Comparison of ENCODE assay signal across 13 cellular contexts in genomic region chr7:132465516-132465915, GRCh38.
A peak's percentile ranks its signal among the peaks of the same experiment; 100 is the strongest.
DNase-seq lines count a peak whose midpoint lies in the region; ATAC-seq and TF ChIP-seq lines count a peak whose summit lies in the region.
"Had no signal": no experiment of that assay in that cellular context is flagged by ENCODE, and none has a peak within 500 bp of the region (broad histone marks: within the 10 kb centered on the region; RNA-seq: fewer than 3 reads in every experiment).

No MANE protein-coding gene starts in this region.

- peak overlapping the region; percentile 38 for H3K27ac Mint-ChIP-seq in activated CD4-positive, alpha-beta T cell treated with anti-CD3 and anti-CD28 coated beads, Interleukin-2, amount 10 ng/mL, durations not matched to agents 24 days and 14 days
- H3K27ac Mint-ChIP-seq in activated naive CD8-positive, alpha-beta T cell treated with anti-CD3 and anti-CD28 coated beads, Interleukin-2, amount 10 ng/mL, durations not matched to agents 7 days and 5 days: peak overlapping the region; percentile 26
- H3K27ac Mint-ChIP-seq in activated naive CD8-positive, alpha-beta T cell treated with anti-CD3 and anti-CD28 coated beads for 36 hours: no peak overlapping the region
- H3K27ac Mint-ChIP-seq in neural crest cell (ENCODE audit: unreplicated experiment): peak overlapping the region; percentile 7
- H3K27ac Mint-ChIP-seq: CD14-positive monocyte, GM23338 had no signal

- H3K36me3 Mint-ChIP-seq in activated CD4-positive, alpha-beta T cell treated with anti-CD3 and anti-CD28 coated beads, Interleukin-2, amount 10 ng/mL, durations not matched to agents 24 days and 14 days (ENCODE audit: low read depth): no peaks in the 10 kb centered on the region
- peaks cover 33% of the 10 kb centered on the region for H3K36me3 Mint-ChIP-seq in activated naive CD8-positive, alpha-beta T cell treated with anti-CD3 and anti-CD28 coated beads, Interleukin-2, amount 10 ng/mL, durations not matched to agents 7 days and 5 days
- no peaks in the 10 kb centered on the region for H3K36me3 Mint-ChIP-seq in activated naive CD8-positive, alpha-beta T cell treated with anti-CD3 and anti-CD28 coated beads for 36 hours
- no peaks in the 10 kb centered on the region for H3K36me3 Mint-ChIP-seq in neural crest cell (ENCODE audit: low read depth)
- H3K36me3 Mint-ChIP-seq: CD14-positive monocyte; CD4-positive, alpha-beta memory T cell had no signal

- no peak for DNase-seq in activated CD4-positive, alpha-beta T cell treated with anti-CD3 and anti-CD28 coated beads, Interleukin-2, amount 10 ng/mL, durations not matched to agents 24 days and 14 days
- no peak for DNase-seq in activated CD4-positive, alpha-beta T cell treated with anti-CD3 and anti-CD28 coated beads, Interleukin-2, amount 50 U/mL, for 4 hours
- no peak for DNase-seq in activated naive CD8-positive, alpha-beta T cell treated with anti-CD3 and anti-CD28 coated beads, Interleukin-2, amount 10 ng/mL, durations not matched to agents 7 days and 5 days
- no peak for DNase-seq in activated naive CD8-positive, alpha-beta T cell treated with anti-CD3 and anti-CD28 coated beads for 36 hours
- DNase-seq in neural crest cell (ENCODE audit: low read depth, low spot score) (no peak), 8988T (no peak)
- DNase-seq in activated CD8-positive, alpha-beta memory T cell treated with anti-CD3 and anti-CD28 coated beads, Interleukin-2, amount 50 U/mL, for 4 hours: no peak
- DNase-seq: CD4-positive, alpha-beta memory T cell; DMS153; GDM1; HCEC 1CT had no signal

- TF ChIP-seq CTCF in neural crest cell (conservative IDR thresholded peaks at IDR 0.05): no peak

- no peak for ATAC-seq in activated naive CD8-positive, alpha-beta T cell treated with anti-CD3 and anti-CD28 coated beads, Interleukin-2, amount 10 ng/mL, durations not matched to agents 7 days and 5 days (ENCODE audit: low read depth)
- ATAC-seq: GM23338 had no signal

- peaks cover 41% of the 10 kb centered on the region for H3K4me1 Mint-ChIP-seq in activated CD4-positive, alpha-beta T cell treated with anti-CD3 and anti-CD28 coated beads, Interleukin-2, amount 10 ng/mL, durations not matched to agents 24 days and 14 days
- peaks cover 44% of the 10 kb centered on the region for H3K4me1 Mint-ChIP-seq in activated naive CD8-positive, alpha-beta T cell treated with anti-CD3 and anti-CD28 coated beads, Interleukin-2, amount 10 ng/mL, durations not matched to agents 7 days and 5 days
- peaks cover 24% of the 10 kb centered on the region for H3K4me1 Mint-ChIP-seq in activated naive CD8-positive, alpha-beta T cell treated with anti-CD3 and anti-CD28 coated beads for 36 hours
- peaks cover 13% of the 10 kb centered on the region for H3K4me1 Mint-ChIP-seq in neural crest cell

- no peak overlapping the region for H3K4me3 Mint-ChIP-seq in activated CD4-positive, alpha-beta T cell treated with anti-CD3 and anti-CD28 coated beads, Interleukin-2, amount 10 ng/mL, durations not matched to agents 24 days and 14 days
- no peak overlapping the region for H3K4me3 Mint-ChIP-seq in activated naive CD8-positive, alpha-beta T cell treated with anti-CD3 and anti-CD28 coated beads, Interleukin-2, amount 10 ng/mL, durations not matched to agents 7 days and 5 days
- no peak overlapping the region for H3K4me3 Mint-ChIP-seq in activated naive CD8-positive, alpha-beta T cell treated with anti-CD3 and anti-CD28 coated beads for 36 hours
- H3K4me3 Mint-ChIP-seq in neural crest cell: no peak overlapping the region
- H3K4me3 Mint-ChIP-seq: CD14-positive monocyte; CD4-positive, alpha-beta memory T cell; GM23338 had no signal

- intact Hi-C loops in activated CD4-positive, alpha-beta T cell treated with anti-CD3 and anti-CD28 coated beads, Interleukin-2, amount 10 ng/mL, durations not matched to agents 24 days and 14 days (cut with micrococcal nuclease): no loop called here

- H3K27me3 Mint-ChIP-seq in activated CD4-positive, alpha-beta T cell treated with anti-CD3 and anti-CD28 coated beads, Interleukin-2, amount 10 ng/mL, durations not matched to agents 24 days and 14 days: peaks cover 6% of the 10 kb centered on the region
- H3K27me3 Mint-ChIP-seq in activated naive CD8-positive, alpha-beta T cell treated with anti-CD3 and anti-CD28 coated beads, Interleukin-2, amount 10 ng/mL, durations not matched to agents 7 days and 5 days: peaks cover 2% of the 10 kb centered on the region
- H3K27me3 Mint-ChIP-seq in activated naive CD8-positive, alpha-beta T cell treated with anti-CD3 and anti-CD28 coated beads for 36 hours: no peaks in the 10 kb centered on the region
- H3K27me3 Mint-ChIP-seq in neural crest cell (ENCODE audit: low read depth): no peaks in the 10 kb centered on the region

- no peaks in the 10 kb centered on the region for H3K9me3 Mint-ChIP-seq in activated CD4-positive, alpha-beta T cell treated with anti-CD3 and anti-CD28 coated beads, Interleukin-2, amount 10 ng/mL, durations not matched to agents 24 days and 14 days
- H3K9me3 Mint-ChIP-seq in activated naive CD8-positive, alpha-beta T cell treated with anti-CD3 and anti-CD28 coated beads, Interleukin-2, amount 10 ng/mL, durations not matched to agents 7 days and 5 days: peaks cover 2% of the 10 kb centered on the region
- H3K9me3 Mint-ChIP-seq in activated naive CD8-positive, alpha-beta T cell treated with anti-CD3 and anti-CD28 coated beads for 36 hours: no peaks in the 10 kb centered on the region
- no peaks in the 10 kb centered on the region for H3K9me3 Mint-ChIP-seq in neural crest cell
- H3K9me3 Mint-ChIP-seq: GM23338 had no signal

- POLR2A ChIA-PET in activated naive CD8-positive, alpha-beta T cell treated with anti-CD3 and anti-CD28 coated beads, Interleukin-2, amount 10 ng/mL, durations not matched to agents 7 days and 5 days (lab: Charles Lee): no interaction called here
